ENCODE assay signal across 25 cellular contexts in the genomic region with DNA sequence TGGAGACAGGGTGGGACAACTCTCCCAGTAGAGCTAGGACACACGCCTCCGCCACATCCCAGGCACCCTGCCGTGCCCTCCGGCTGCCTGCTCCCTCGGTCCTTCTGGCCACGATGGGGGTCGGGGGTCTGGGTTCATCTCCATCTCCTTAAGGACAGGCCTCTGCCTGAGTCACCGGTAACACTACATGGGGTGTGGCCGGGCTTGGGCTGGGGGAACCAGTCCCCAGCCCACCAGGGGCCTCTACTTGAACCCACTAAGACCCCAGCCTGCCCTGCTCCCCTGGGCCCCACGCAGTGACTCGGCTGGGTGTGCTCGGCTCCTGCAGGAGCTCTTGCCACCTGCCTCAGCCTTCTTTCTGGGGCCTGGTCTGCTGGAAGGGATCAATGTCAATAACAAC.
"Had no signal": no experiment of that assay in that cellular context is flagged by ENCODE, and none has a peak within 500 bp of the region (broad histone marks: within the 10 kb centered on the region; RNA-seq: fewer than 3 reads in every experiment).

No MANE protein-coding gene starts in this region.

- H3K36me3 ChIP-seq: colonic mucosa, esophagus muscularis mucosa, gastroesophageal sphincter, neural progenitor cell, prostate gland, right atrium auricular region, stomach, thyroid gland had no signal

- H3K4me1 ChIP-seq: colonic mucosa, esophagus muscularis mucosa, foreskin keratinocyte, gastroesophageal sphincter, neural progenitor cell, prostate gland, right atrium auricular region, thyroid gland had no signal

- H3K27ac ChIP-seq: colonic mucosa, esophagus muscularis mucosa, foreskin keratinocyte, gastroesophageal sphincter, neural progenitor cell, prostate gland, right atrium auricular region, stomach, thyroid gland had no signal

- H3K4me2 ChIP-seq: neural progenitor cell had no signal

- H3K4me3 ChIP-seq: colonic mucosa, esophagus muscularis mucosa, gastroesophageal sphincter, lung, neural progenitor cell, prostate gland, right atrium auricular region, stomach, thyroid gland had no signal

- FAIRE-seq: endothelial cell of umbilical vein, keratinocyte had no signal

- H3K9ac ChIP-seq: neural progenitor cell had no signal

- H3K27me3 Mint-ChIP-seq: memory B cell; naive B cell; natural killer cell treated with Interleukin-12 subunit alpha and Interleukin-12 subunit beta and Interleukin-15 and Interleukin-18, amount 100 ng/mL, for 72 hours had no signal

- H2AFZ ChIP-seq: neural progenitor cell had no signal

- H3K4me3 Mint-ChIP-seq: dendritic cell treated with granulocyte-macrophage colony-stimulating factor and Interleukin-4, amounts not matched to agents 40 ng/mL and 50 ng/mL, for 4 days; memory B cell; naive B cell; natural killer cell treated with Interleukin-12 subunit alpha and Interleukin-12 subunit beta and Interleukin-15 and Interleukin-18, amount 100 ng/mL, for 72 hours; neural progenitor cell; stimulated activated effector memory CD8-positive, alpha-beta T cell treated with anti-CD3 and anti-CD28 coated beads, Interleukin-12 subunit alpha, Interleukin-12 subunit beta, amount 100 ng/mL, for 72 hours had no signal

- H3K27ac Mint-ChIP-seq: dendritic cell treated with granulocyte-macrophage colony-stimulating factor and Interleukin-4, amounts not matched to agents 40 ng/mL and 50 ng/mL, for 4 days; memory B cell; naive B cell; natural killer cell treated with Interleukin-12 subunit alpha and Interleukin-12 subunit beta and Interleukin-15 and Interleukin-18, amount 100 ng/mL, for 72 hours; stimulated activated effector memory CD8-positive, alpha-beta T cell treated with anti-CD3 and anti-CD28 coated beads, Interleukin-12 subunit alpha, Interleukin-12 subunit beta, amount 100 ng/mL, for 72 hours had no signal

- H3K9me3 ChIP-seq: colonic mucosa, esophagus muscularis mucosa, gastroesophageal sphincter, prostate gland, right atrium auricular region, stomach, thyroid gland had no signal

- H3K36me3 Mint-ChIP-seq: memory B cell; naive B cell; natural killer cell treated with Interleukin-12 subunit alpha and Interleukin-12 subunit beta and Interleukin-15 and Interleukin-18, amount 100 ng/mL, for 72 hours; neural progenitor cell; stimulated activated effector memory CD8-positive, alpha-beta T cell treated with anti-CD3 and anti-CD28 coated beads, Interleukin-12 subunit alpha, Interleukin-12 subunit beta, amount 100 ng/mL, for 72 hours had no signal

- H3K4me1 Mint-ChIP-seq: memory B cell; naive B cell; stimulated activated effector memory CD8-positive, alpha-beta T cell treated with anti-CD3 and anti-CD28 coated beads, Interleukin-12 subunit alpha, Interleukin-12 subunit beta, amount 100 ng/mL, for 72 hours had no signal

- DNase-seq: colonic mucosa; effector memory CD4-positive, alpha-beta T cell; foreskin keratinocyte; naive B cell; nucleus accumbens; stimulated activated CD4-positive, alpha-beta T cell treated with anti-CD3 and anti-CD28 coated beads, Interleukin-2, amount 100 ng/mL, for 24 hours; stimulated activated CD4-positive, alpha-beta T cell treated with anti-CD3 and anti-CD28 coated beads, Interleukin-4, amount 100 ng/mL, for 24 hours; stimulated activated naive CD4-positive, alpha-beta T cell treated with Interleukin-2 at 50 U/mL for 16 hours; stomach; thyroid gland; trophoblast cell had no signal

- ATAC-seq: foreskin keratinocyte; gastroesophageal sphincter; left lobe of liver; natural killer cell treated with Interleukin-12 subunit alpha and Interleukin-12 subunit beta and Interleukin-15 and Interleukin-18, amount 100 ng/mL, for 72 hours; sciatic nerve; stimulated activated effector memory CD8-positive, alpha-beta T cell treated with anti-CD3 and anti-CD28 coated beads, Interleukin-12 subunit alpha, Interleukin-12 subunit beta, amount 100 ng/mL, for 72 hours had no signal

- H3K9me3 Mint-ChIP-seq: dendritic cell treated with granulocyte-macrophage colony-stimulating factor and Interleukin-4, amounts not matched to agents 40 ng/mL and 50 ng/mL, for 4 days; natural killer cell treated with Interleukin-12 subunit alpha and Interleukin-12 subunit beta and Interleukin-15 and Interleukin-18, amount 100 ng/mL, for 72 hours; stimulated activated effector memory CD8-positive, alpha-beta T cell treated with anti-CD3 and anti-CD28 coated beads, Interleukin-12 subunit alpha, Interleukin-12 subunit beta, amount 100 ng/mL, for 72 hours had no signal

- H3K27me3 ChIP-seq: colonic mucosa, esophagus muscularis mucosa, foreskin keratinocyte, gastroesophageal sphincter, neural progenitor cell, right atrium auricular region, thyroid gland had no signal
